In genomic region chr19:47668556-47668955, GRCh38 we compare ENCODE assay signal across 2 cellular contexts. TPM values are rescaled to one million over a fixed set of nuclear protein-coding genes. Genes with fewer than 3 reads are reported as not detected.
"Had no signal": no experiment of that assay in that cellular context is flagged by ENCODE, and none has a peak within 500 bp of the region (broad histone marks: within the 10 kb centered on the region; RNA-seq: fewer than 3 reads in every experiment).

No MANE protein-coding gene starts in this region.

RNA-seq across cellular contexts. Expression of gene EHD2, which starts 44.7 kb away (rescaled TPM):
- total RNA-seq: activated CD4-positive, alpha-beta memory T cell treated with anti-CD3 and anti-CD28 coated beads, Interleukin-2, amount 10 ng/mL, durations not matched to agents 7 days and 5 days; activated CD4-positive, alpha-beta T cell treated with anti-CD3 and anti-CD28 coated beads, Interleukin-2, amount 10 ng/mL, durations not matched to agents 7 days and 5 days had no signal
